20 cellular contexts compared by ENCODE assay signal in the genomic region with DNA sequence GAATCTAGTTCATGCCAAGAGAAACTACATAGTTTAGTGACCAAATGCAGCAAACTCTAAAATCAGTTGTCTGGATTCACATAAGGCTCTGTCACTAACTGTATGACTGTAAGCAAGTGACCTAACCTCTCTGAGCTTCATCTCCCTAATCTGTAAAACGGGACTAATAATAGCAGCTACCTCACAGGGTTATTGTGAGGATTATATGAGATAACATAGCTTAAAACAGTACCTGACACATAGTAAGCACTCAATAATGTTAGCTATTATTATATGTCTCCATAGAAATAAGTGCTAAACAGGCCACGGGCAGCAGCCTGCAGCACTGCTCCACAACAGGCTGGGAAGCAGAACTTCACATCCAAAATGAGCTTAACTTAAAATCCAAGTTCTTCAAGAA. TPM values are rescaled to one million over a fixed set of nuclear protein-coding genes. Genes with fewer than 3 reads are reported as not detected.
DNase-seq lines count a peak whose midpoint lies in the region; FAIRE-seq and TF ChIP-seq lines count a peak whose summit lies in the region.
"Had no signal": no experiment of that assay in that cellular context is flagged by ENCODE, and none has a peak within 500 bp of the region (broad histone marks: within the 10 kb centered on the region; RNA-seq: fewer than 3 reads in every experiment).

No MANE protein-coding gene starts in this region.

- H3K4me3 ChIP-seq in hepatocyte, result no peak overlapping the region
- no peak overlapping the region for H3K4me3 ChIP-seq in rectal smooth muscle tissue (ENCODE audit: low read length)
- H3K4me3 ChIP-seq: lower lobe of right lung, upper lobe of left lung had no signal

- peak overlapping the region; percentile 79 for H3K27ac ChIP-seq in hepatocyte
- peak overlapping the region; percentile 79 for H3K27ac ChIP-seq in rectal smooth muscle tissue (ENCODE audit: low read depth, low read length)

- H3K36me3 Mint-ChIP-seq in brain, result peaks cover 21% of the 10 kb centered on the region
- H3K36me3 Mint-ChIP-seq: IgD-negative memory B cell; natural killer cell treated with Interleukin-12 subunit alpha and Interleukin-12 subunit beta and Interleukin-15 and Interleukin-18, amount 100 ng/mL, for 72 hours had no signal

- H4K20me1 ChIP-seq in hepatocyte (ENCODE audit: insufficient read depth, poor library complexity, severe bottlenecking), result peaks cover 89% of the 10 kb centered on the region

- H3K27me3 ChIP-seq in hepatocyte, result no peaks in the 10 kb centered on the region
- H3K27me3 ChIP-seq in rectal smooth muscle tissue (ENCODE audit: control insufficient read depth, insufficient read depth, low read length), result no peaks in the 10 kb centered on the region
- H3K27me3 ChIP-seq: upper lobe of left lung had no signal

- H3K9me3 Mint-ChIP-seq in brain, result peaks cover 0 to 4% (median 0%) of the 10 kb centered on the region in 5 experiments
- H3K9me3 Mint-ChIP-seq: natural killer cell treated with Interleukin-12 subunit alpha and Interleukin-12 subunit beta and Interleukin-15 and Interleukin-18, amount 100 ng/mL, for 72 hours had no signal

- WGBS in hepatocyte (ENCODE audit: low lambda C conversion rate, missing lambda C conversion rate), result 72% methylated on average over 2 of the region's 2 CpGs

- H3K9ac ChIP-seq in rectal smooth muscle tissue (ENCODE audit: low read length), result peak overlapping the region; percentile 5

- peak overlapping the region in 3 of 5 experiments; percentile 13 to 28 (median 14) for H3K4me3 Mint-ChIP-seq in brain
- H3K4me3 Mint-ChIP-seq: activated CD4-positive, alpha-beta T cell treated with anti-CD3 and anti-CD28 coated beads for 36 hours; activated CD8-positive, alpha-beta memory T cell treated with anti-CD3 and anti-CD28 coated beads, Interleukin-2, amount 10 ng/mL, durations not matched to agents 7 days and 5 days; IgD-negative memory B cell; natural killer cell treated with Interleukin-12 subunit alpha and Interleukin-12 subunit beta and Interleukin-15 and Interleukin-18, amount 100 ng/mL, for 72 hours had no signal

- peak; percentile 25 for DNase-seq in EH (ENCODE audit: low read depth)
- DNase-seq in hepatocyte (ENCODE audit: low spot score), result no peak
- DNase-seq in EL, result no peak
- no peak for DNase-seq in HTR-8/SVneo (ENCODE audit: insufficient read length, low spot score)
- DNase-seq in SK-N-DZ (ENCODE audit: low spot score), result no peak
- no peak for DNase-seq in HuH-7 (ENCODE audit: low spot score)
- DNase-seq: activated CD4-positive, alpha-beta T cell treated with anti-CD3 and anti-CD28 coated beads for 36 hours; activated CD8-positive, alpha-beta memory T cell treated with anti-CD3 and anti-CD28 coated beads, Interleukin-2, amount 10 ng/mL, durations not matched to agents 7 days and 5 days; activated gamma-delta T cell; anterior cingulate cortex; foreskin melanocyte; lower lobe of right lung; NCI-H187; NK-92 treated with Interleukin-12 subunit alpha and Interleukin-12 subunit beta, amount 100 ng/mL, for 24 hours; stimulated activated naive CD4-positive, alpha-beta T cell treated with Interleukin-2 at 50 U/mL for 16 hours; upper lobe of left lung had no signal

- H3K4me1 ChIP-seq in hepatocyte (ENCODE audit: insufficient read depth), result peaks cover 53% of the 10 kb centered on the region
- H3K4me1 ChIP-seq in rectal smooth muscle tissue (ENCODE audit: control insufficient read depth, insufficient read depth, low read length), result peaks cover 57% of the 10 kb centered on the region

- H3K4me1 Mint-ChIP-seq in brain, result peaks cover 34% of the 10 kb centered on the region

- no peak overlapping the region for H3K4me2 ChIP-seq in hepatocyte

- H3K9me3 ChIP-seq in hepatocyte (ENCODE audit: low read depth), result no peaks in the 10 kb centered on the region
- H3K9me3 ChIP-seq: lower lobe of right lung, upper lobe of left lung had no signal

- H3K9me2 ChIP-seq in hepatocyte (replicated peaks; ENCODE audit: insufficient read depth), result no peaks in the 10 kb centered on the region

- TF ChIP-seq CTCF in brain (conservative IDR thresholded peaks at IDR 0.05) (no peak), hepatocyte (IDR thresholded peaks at IDR 0.05; ENCODE audit: poor library complexity) (no peak)

- H3K36me3 ChIP-seq in hepatocyte (replicated peaks; ENCODE audit: insufficient read depth, low read depth) (no peaks in the 10 kb centered on the region), rectal smooth muscle tissue (ENCODE audit: control insufficient read depth, insufficient read depth, low read length) (no peaks in the 10 kb centered on the region)
- H3K36me3 ChIP-seq: lower lobe of right lung, upper lobe of left lung had no signal

- peak overlapping the region in 1 of 5 experiments; percentile 19 for H3K27ac Mint-ChIP-seq in brain
- H3K27ac Mint-ChIP-seq: activated CD4-positive, alpha-beta T cell treated with anti-CD3 and anti-CD28 coated beads for 36 hours; activated CD8-positive, alpha-beta memory T cell treated with anti-CD3 and anti-CD28 coated beads, Interleukin-2, amount 10 ng/mL, durations not matched to agents 7 days and 5 days; IgD-negative memory B cell; natural killer cell treated with Interleukin-12 subunit alpha and Interleukin-12 subunit beta and Interleukin-15 and Interleukin-18, amount 100 ng/mL, for 72 hours had no signal

- H3K79me2 ChIP-seq in hepatocyte, result peaks cover 100% of the 10 kb centered on the region

- H3K27me3 Mint-ChIP-seq in brain, result no peaks in the 10 kb centered on the region
- H3K27me3 Mint-ChIP-seq: activated CD4-positive, alpha-beta T cell treated with anti-CD3 and anti-CD28 coated beads for 36 hours; activated CD8-positive, alpha-beta memory T cell treated with anti-CD3 and anti-CD28 coated beads, Interleukin-2, amount 10 ng/mL, durations not matched to agents 7 days and 5 days; IgD-negative memory B cell; natural killer cell treated with Interleukin-12 subunit alpha and Interleukin-12 subunit beta and Interleukin-15 and Interleukin-18, amount 100 ng/mL, for 72 hours had no signal

- no peak overlapping the region for H2AFZ ChIP-seq in hepatocyte

- FAIRE-seq in HTR-8/SVneo (lab: Jason Lieb, UNC), result no peak

RNA-seq across cellular contexts. Expression of a gene that starts 30.2 kb away (rescaled TPM):
- polyA plus RNA-seq in brain (ENCODE audit: insufficient read depth, low read depth, low replicate concordance) (102 TPM), hepatocyte (153 and 174 TPM in 2 replicates)
- total RNA-seq in hepatocyte, result 201 and 234 TPM in 2 replicates
- polyA plus RNA-seq in SK-N-DZ (2014; cell fraction: cytosol; rRNA removed), result 83.9 and 106 TPM in 2 replicates
- polyA plus RNA-seq in SK-N-DZ (2014; cell fraction: nucleus; rRNA removed), result 71.4 and 78.7 TPM in 2 replicates
